Comparison of ENCODE assay signal across 20 cellular contexts in the genomic region with DNA sequence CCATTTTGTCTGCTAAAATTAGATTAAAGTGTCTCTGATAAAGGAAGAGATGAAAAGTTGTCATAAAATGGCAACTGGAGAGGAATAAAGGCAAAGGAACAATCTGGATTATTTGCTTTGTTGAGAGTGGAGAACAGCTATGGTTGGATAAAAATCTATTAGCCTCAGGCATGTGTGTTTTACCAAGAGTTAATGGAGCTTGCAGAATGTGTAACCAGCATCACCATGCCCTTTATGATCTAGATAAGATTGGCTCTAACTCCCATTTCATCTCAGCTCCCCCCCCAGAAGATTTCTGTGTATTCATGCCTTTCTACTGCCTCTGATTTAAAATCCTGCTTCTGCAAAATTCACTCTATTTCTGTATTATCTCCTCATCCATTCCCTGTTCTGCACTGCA.
"Had no signal": no experiment of that assay in that cellular context is flagged by ENCODE, and none has a peak within 500 bp of the region (broad histone marks: within the 10 kb centered on the region; RNA-seq: fewer than 3 reads in every experiment).

No MANE protein-coding gene starts in this region.

- H3K4me3 ChIP-seq: breast epithelium, colonic mucosa, dorsolateral prefrontal cortex, hepatocyte had no signal

- ATAC-seq: activated T-cell treated with anti-CD3 and anti-CD28 coated beads, Interleukin-2, amount 50 U/mL, for 72 hours; effector memory CD8-positive, alpha-beta T cell; esophagus mucosa; left cardiac atrium; natural killer cell treated with Interleukin-12 subunit alpha and Interleukin-12 subunit beta and Interleukin-15 and Interleukin-18, amount 100 ng/mL, for 72 hours; stimulated activated naive B cell treated with anti-CD40 and anti-IgM and Interleukin-4, amounts not matched to agents 10 μg/mL and 1 μg/mL and 100 μg/mL, for 72 hours had no signal

- DNase-seq: activated CD4-positive, alpha-beta memory T cell treated with anti-CD3 and anti-CD28 coated beads, Interleukin-2, amount 10 ng/mL, durations not matched to agents 7 days and 5 days; activated CD4-positive, alpha-beta T cell treated with anti-CD3 and anti-CD28 coated beads for 48 hours; activated effector memory CD4-positive, alpha-beta T cell treated with Interleukin-2 at 50 U/mL for 16 hours; activated naive CD4-positive, alpha-beta T cell treated with anti-CD3 and anti-CD28 coated beads for 36 hours; activated naive CD8-positive, alpha-beta T cell treated with anti-CD3 and anti-CD28 coated beads, Interleukin-2, amount 10 ng/mL, durations not matched to agents 7 days and 5 days; activated T-cell treated with anti-CD3 and anti-CD28 coated beads, Interleukin-2, amount 50 U/mL, for 72 hours; amniotic stem cell; colonic mucosa; dorsolateral prefrontal cortex; effector memory CD8-positive, alpha-beta T cell; glutamatergic neuron; immature natural killer cell; left cardiac atrium; stimulated activated CD4-positive, alpha-beta T cell treated with anti-CD3 and anti-CD28 coated beads, Interleukin-2, amount 100 ng/mL, for 48 hours; stimulated activated CD8-positive, alpha-beta memory T cell treated with anti-CD3 and anti-CD28 coated beads, Interleukin-4, amount 100 ng/mL, for 48 hours; stimulated activated naive B cell treated with anti-CD40 and anti-IgM and Interleukin-4, amounts not matched to agents 10 μg/mL and 1 μg/mL and 100 μg/mL, for 72 hours had no signal
